ENCODE assay signal across 1 cellular context in the genomic region with DNA sequence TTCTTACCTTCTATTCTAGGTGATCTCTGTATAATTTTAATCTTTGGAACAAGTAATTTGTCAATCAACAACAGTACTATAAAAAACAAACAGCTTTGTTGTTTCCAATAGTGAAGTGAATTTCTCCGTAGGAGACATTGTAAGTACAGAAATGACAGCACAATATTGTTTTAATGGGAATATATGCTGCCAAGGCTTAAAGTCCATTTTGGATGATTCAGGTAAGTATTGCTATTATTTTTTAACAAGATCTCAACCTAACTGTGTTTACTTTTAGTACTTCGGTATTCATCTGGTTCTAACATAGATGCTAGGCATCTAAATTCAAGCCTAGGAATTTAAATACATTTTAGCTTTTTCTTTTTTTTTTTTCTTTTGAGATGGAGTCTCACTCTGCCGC.
TF ChIP-seq lines count a peak whose summit lies in the region.

No MANE protein-coding gene starts in this region.

TF ChIP-seq in HepG2, 621 proteins besides CTCF, POLR2A, EP300 and RAD21 (continued from another document):
- TF ChIP-seq ZNF510 (CRISPR knock-in tag; IDR thresholded peaks at IDR 0.05; ENCODE audit: low read depth) = no peak
- TF ChIP-seq RCOR2 (CRISPR knock-in tag; IDR thresholded peaks at IDR 0.05) = no peak
